34 cellular contexts compared by ENCODE assay signal in the genomic region with DNA sequence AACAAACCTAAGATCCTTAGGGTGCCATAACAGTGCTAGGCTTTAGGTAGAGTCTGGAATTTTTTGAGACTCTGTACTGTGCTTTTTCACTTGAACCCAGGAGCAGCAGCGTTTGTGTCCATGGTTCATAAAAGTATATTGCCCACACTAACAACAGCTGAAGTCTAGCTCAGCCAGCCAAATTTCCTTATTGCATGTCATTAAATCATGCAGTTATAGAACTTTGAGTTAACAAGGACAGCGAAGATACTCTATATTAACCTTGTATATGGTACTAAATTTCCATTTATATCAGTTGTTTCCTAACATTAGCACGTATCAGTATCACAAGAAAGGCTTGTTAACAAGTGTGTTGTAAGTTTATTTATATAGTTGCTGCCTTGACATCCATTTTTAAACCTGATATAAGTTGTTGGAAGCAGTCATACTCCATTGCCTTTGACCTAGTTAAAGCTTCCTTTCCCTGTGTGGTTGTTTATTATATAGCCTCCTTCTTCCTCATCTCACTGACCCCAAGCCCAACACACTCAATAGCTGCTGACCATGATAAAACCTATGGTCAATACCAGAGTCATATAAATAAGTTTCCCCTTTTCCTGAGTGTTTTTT. TPM values are rescaled to one million over a fixed set of nuclear protein-coding genes. Genes with fewer than 3 reads are reported as not detected.
"Had no signal": no experiment of that assay in that cellular context is flagged by ENCODE, and none has a peak within 500 bp of the region (broad histone marks: within the 10 kb centered on the region; RNA-seq: fewer than 3 reads in every experiment).

No MANE protein-coding gene starts in this region.

- H3K27ac Mint-ChIP-seq: activated B cell treated with CpG ODN at 0.5 μM for 24 hours; activated CD8-positive, alpha-beta T cell treated with anti-CD3 and anti-CD28 coated beads for 36 hours; activated naive CD8-positive, alpha-beta T cell; activated T-helper 17 cell treated with anti-CD3 and anti-CD28 coated beads, Interleukin-2, amount 50 U/mL, for 72 hours; effector memory CD8-positive, alpha-beta T cell; T-helper 17 cell; T-helper 2 cell treated with Interferon-gamma antibody and Interleukin-4, amounts not matched to agents 5 μg/mL and 100 μg/mL, for 36 hours had no signal

- ATAC-seq: activated CD4-positive, CD25-positive, alpha-beta regulatory T cell treated with anti-CD3 and anti-CD28 coated beads, Interleukin-2, amount 50 U/mL, for 24 hours; activated CD8-positive, alpha-beta T cell treated with anti-CD3 and anti-CD28 coated beads for 36 hours; activated T-cell treated with anti-CD3 and anti-CD28 coated beads, Interleukin-2, amount 50 U/mL, for 4 hours; activated T-helper 17 cell treated with anti-CD3 and anti-CD28 coated beads, Interleukin-2, amount 50 U/mL, for 72 hours; body of pancreas; effector memory CD8-positive, alpha-beta T cell; foreskin keratinocyte; gastrocnemius medialis; heart left ventricle; T-helper 17 cell had no signal

- H3K27me3 ChIP-seq: body of pancreas, esophagus muscularis mucosa, foreskin keratinocyte, gastrocnemius medialis, heart left ventricle had no signal

- H3K4me1 Mint-ChIP-seq: activated B cell treated with CpG ODN at 0.5 μM for 24 hours; activated T-helper 17 cell treated with anti-CD3 and anti-CD28 coated beads, Interleukin-2, amount 50 U/mL, for 72 hours; T-helper 17 cell had no signal

- H3K36me3 ChIP-seq: esophagus muscularis mucosa, gastrocnemius medialis, heart left ventricle, WERI-Rb-1 had no signal

- H3K9me3 Mint-ChIP-seq: T-helper 2 cell treated with Interferon-gamma antibody and Interleukin-4, amounts not matched to agents 5 μg/mL and 100 μg/mL, for 36 hours had no signal

- H3K36me3 Mint-ChIP-seq: activated naive CD8-positive, alpha-beta T cell had no signal

- H3K4me3 Mint-ChIP-seq: activated B cell treated with CpG ODN at 0.5 μM for 24 hours; activated CD8-positive, alpha-beta T cell treated with anti-CD3 and anti-CD28 coated beads for 36 hours; activated naive CD8-positive, alpha-beta T cell; activated T-cell treated with anti-CD3 and anti-CD28 coated beads, Interleukin-2, amount 50 U/mL, for 4 hours; activated T-helper 17 cell treated with anti-CD3 and anti-CD28 coated beads, Interleukin-2, amount 50 U/mL, for 72 hours; effector memory CD8-positive, alpha-beta T cell; T-helper 17 cell; T-helper 2 cell treated with Interferon-gamma antibody and Interleukin-4, amounts not matched to agents 5 μg/mL and 100 μg/mL, for 36 hours had no signal

- H3K4me3 ChIP-seq: body of pancreas, esophagus muscularis mucosa, gastrocnemius medialis, heart left ventricle had no signal

- DNase-seq: activated B cell treated with CpG ODN at 0.5 μM for 24 hours; activated CD4-positive, alpha-beta T cell treated with anti-CD3 and anti-CD28 coated beads for 48 hours; activated CD4-positive, alpha-beta T cell treated with anti-CD3 and anti-CD28 coated beads, Interleukin-2, amount 50 U/mL, for 1 hour; activated CD4-positive, alpha-beta T cell treated with anti-CD3 and anti-CD28 coated beads, Interleukin-2, amount 50 U/mL, for 48 hours; activated CD8-positive, alpha-beta memory T cell treated with anti-CD3 and anti-CD28 coated beads for 24 hours; activated CD8-positive, alpha-beta T cell treated with anti-CD3 and anti-CD28 coated beads for 36 hours; activated effector memory CD4-positive, alpha-beta T cell treated with Interleukin-2 at 50 U/mL for 16 hours; activated gamma-delta T cell treated with Interleukin-2 at 50 U/mL for 16 hours; activated naive CD4-positive, alpha-beta T cell treated with anti-CD3 and anti-CD28 coated beads, Interleukin-2, amount 50 U/mL, for 16 hours; activated naive CD4-positive, alpha-beta T cell treated with Interleukin-2 at 50 U/mL for 16 hours; activated T-cell treated with anti-CD3 and anti-CD28 coated beads, Interleukin-2, amount 50 U/mL, for 4 hours; amniotic stem cell; aorta; body of pancreas; central memory CD4-positive, alpha-beta T cell; cerebellar nuclear complex; cortex of kidney; dermis blood vessel endothelial cell; effector CD4-positive, alpha-beta T cell; effector memory CD8-positive, alpha-beta T cell; erythroblast; foreskin keratinocyte; gastrocnemius medialis; glutamatergic neuron; heart left ventricle; T-helper 1 cell; T-helper 17 cell; T1000; WERI-Rb-1 had no signal

- H3K4me1 ChIP-seq: body of pancreas, esophagus muscularis mucosa, foreskin keratinocyte, gastrocnemius medialis, heart left ventricle had no signal

- H3K9me3 ChIP-seq: body of pancreas, gastrocnemius medialis had no signal

- H3K27ac ChIP-seq: body of pancreas, esophagus muscularis mucosa, foreskin keratinocyte, gastrocnemius medialis, heart left ventricle, WERI-Rb-1 had no signal

- H3K27me3 Mint-ChIP-seq: activated B cell treated with CpG ODN at 0.5 μM for 24 hours; activated naive CD8-positive, alpha-beta T cell had no signal

RNA-seq across cellular contexts. Expression of gene NXPE2, which starts 46.7 kb away (rescaled TPM):
- total RNA-seq: activated B cell treated with CpG ODN at 0.5 μM for 24 hours; activated CD8-positive, alpha-beta T cell treated with anti-CD3 and anti-CD28 coated beads for 36 hours; activated T-cell treated with anti-CD3 and anti-CD28 coated beads, Interleukin-2, amount 50 U/mL, for 4 hours; activated T-helper 17 cell treated with anti-CD3 and anti-CD28 coated beads, Interleukin-2, amount 50 U/mL, for 72 hours; body of pancreas; dermis blood vessel endothelial cell; foreskin keratinocyte; T-helper 17 cell had no signal
- polyA plus RNA-seq: aorta, foreskin keratinocyte had no signal
